In the genomic region with DNA sequence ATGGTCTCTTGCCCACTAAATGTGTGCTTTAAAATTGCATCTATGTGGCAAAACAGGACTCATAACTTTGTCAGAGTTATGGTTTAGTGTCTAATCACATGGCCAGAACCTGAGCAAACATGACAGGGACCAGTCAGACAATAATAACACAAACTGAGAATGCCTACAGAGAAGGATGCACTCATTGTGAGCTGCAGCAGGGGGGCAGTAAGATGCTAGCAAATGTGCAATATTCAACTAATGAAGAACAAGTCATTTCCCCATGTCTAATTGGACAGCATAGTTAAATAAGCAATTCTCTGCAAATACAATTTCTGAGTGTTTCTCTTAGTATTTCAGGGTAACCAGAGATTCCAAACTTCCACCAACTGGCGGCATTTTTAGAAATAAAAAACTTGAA, we compare ENCODE assay signal across 11 cellular contexts. TPM values are rescaled to one million over a fixed set of nuclear protein-coding genes. Genes with fewer than 3 reads are reported as not detected.
DNase-seq lines count a peak whose midpoint lies in the region; ATAC-seq and TF ChIP-seq lines count a peak whose summit lies in the region.
"Had no signal": no experiment of that assay in that cellular context is flagged by ENCODE, and none has a peak within 500 bp of the region (broad histone marks: within the 10 kb centered on the region; RNA-seq: fewer than 3 reads in every experiment).

No MANE protein-coding gene starts in this region.

- ATAC-seq in gastrocnemius medialis (peak; percentile 62 to 69), HG03108 (IDR thresholded peaks at IDR 0.05; ENCODE audit: unreplicated experiment) (no peak), GM19455 (IDR thresholded peaks at IDR 0.05; ENCODE audit: unreplicated experiment) (no peak)
- no peak for ATAC-seq in CD8-positive, alpha-beta T cell

- TF ChIP-seq POLR2A in gastrocnemius medialis (IDR thresholded peaks at IDR 0.05), result no peak

- H3K27ac Mint-ChIP-seq in CD8-positive, alpha-beta T cell, result no peak overlapping the region

- intact Hi-C loops in gastrocnemius medialis (cut with DNase I; ENCODE audit: low total_unique reads), result loop anchor here (10.0 kb wide), 1 partner anchor 561 kb away; no protein-coding TSS in a partner anchor
- intact Hi-C loops in CD8-positive, alpha-beta T cell (cut with DNase I, micrococcal nuclease), result no loop called here

- POLR2A ChIA-PET in CD8-positive, alpha-beta T cell (lab: Charles Lee), result no interaction called here

- no peak overlapping the region for H3K27ac ChIP-seq in gastrocnemius medialis
- H3K27ac ChIP-seq in CD8-positive, alpha-beta T cell (ENCODE audit: low read depth, low read length), result no peak overlapping the region

- CTCF ChIA-PET in CD8-positive, alpha-beta T cell (lab: Charles Lee), result no interaction called here

- H3K36me3 ChIP-seq in MG63 (no peaks in the 10 kb centered on the region), gastrocnemius medialis (no peaks in the 10 kb centered on the region)
- no peaks in the 10 kb centered on the region for H3K36me3 ChIP-seq in CD8-positive, alpha-beta T cell (ENCODE audit: insufficient read depth, low read length)

- H3K36me3 Mint-ChIP-seq in CD8-positive, alpha-beta T cell, result no peaks in the 10 kb centered on the region
- H3K36me3 Mint-ChIP-seq: CD4-positive, CD25-positive, alpha-beta regulatory T cell had no signal

- no peaks in the 10 kb centered on the region for H3K27me3 ChIP-seq in MG63
- H3K27me3 ChIP-seq in gastrocnemius medialis, result no peaks in the 10 kb centered on the region
- H3K27me3 ChIP-seq in CD8-positive, alpha-beta T cell (ENCODE audit: insufficient read depth, low read length), result no peaks in the 10 kb centered on the region

- H3K4me1 ChIP-seq in gastrocnemius medialis, result peaks cover 0 to 3% of the 10 kb centered on the region in 2 donors
- H3K4me1 ChIP-seq in CD8-positive, alpha-beta T cell (ENCODE audit: insufficient read depth, low read length), result no peaks in the 10 kb centered on the region

- H3K4me3 ChIP-seq in MG63, result no peak overlapping the region
- H3K4me3 ChIP-seq in epithelial cell of esophagus (ENCODE audit: low read length), result no peak overlapping the region
- H3K4me3 ChIP-seq in gastrocnemius medialis, result no peak overlapping the region
- H3K4me3 ChIP-seq in CD8-positive, alpha-beta T cell (ENCODE audit: low read depth, low read length), result no peak overlapping the region

- no peaks in the 10 kb centered on the region for H3K27me3 Mint-ChIP-seq in CD8-positive, alpha-beta T cell (ENCODE audit: low read depth)

- TF ChIP-seq CTCF in epithelial cell of esophagus (IDR thresholded peaks at IDR 0.05; ENCODE audit: insufficient read depth, low read depth, low read length, missing control alignments), result peak; percentile 83
- peak; percentile 22 to 41 (median 26) for TF ChIP-seq CTCF in gastrocnemius medialis (IDR thresholded peaks at IDR 0.05 in 4 of 5, conservative IDR thresholded peaks at IDR 0.05 in 1 of 5)
- TF ChIP-seq CTCF in CD8-positive, alpha-beta T cell (IDR thresholded peaks at IDR 0.05), result no peak

- H3K4me3 Mint-ChIP-seq in CD8-positive, alpha-beta T cell, result no peak overlapping the region
- H3K4me3 Mint-ChIP-seq: CD4-positive, CD25-positive, alpha-beta regulatory T cell had no signal

- no peaks in the 10 kb centered on the region for H3K9me3 Mint-ChIP-seq in CD8-positive, alpha-beta T cell
- H3K9me3 Mint-ChIP-seq: CD4-positive, CD25-positive, alpha-beta regulatory T cell had no signal

- H3K4me1 Mint-ChIP-seq in CD8-positive, alpha-beta T cell (ENCODE audit: low read depth), result no peaks in the 10 kb centered on the region
- H3K4me1 Mint-ChIP-seq: CD4-positive, CD25-positive, alpha-beta regulatory T cell had no signal

- peak; percentile 13 for DNase-seq in NOMO-1 treated with DMSO at 0.1 percent for 48 hours (lab: John Stamatoyannopoulos, UW; ENCODE audit: unreplicated experiment)
- no peak for DNase-seq in NOMO-1 treated with dmso at 0.1 percent for 144 hours (lab: John Stamatoyannopoulos, UW; ENCODE audit: unreplicated experiment)
- DNase-seq in MG63, result peak; percentile 13
- DNase-seq in epithelial cell of esophagus (ENCODE audit: low read depth), result peak; percentile 70
- DNase-seq in gastrocnemius medialis, result no peak
- DNase-seq in CD8-positive, alpha-beta T cell, result no peak
- DNase-seq: CD4-positive, CD25-positive, alpha-beta regulatory T cell; NCI-H187 had no signal

- no peaks in the 10 kb centered on the region for H3K9me3 ChIP-seq in MG63
- H3K9me3 ChIP-seq in gastrocnemius medialis, result no peaks in the 10 kb centered on the region
- H3K9me3 ChIP-seq in CD8-positive, alpha-beta T cell (ENCODE audit: low read length), result no peaks in the 10 kb centered on the region

- in situ Hi-C loops in gastrocnemius medialis (cut with MboI; ENCODE audit: low sequenced_read_pairs in 4 of 4), result loop anchor here (5.0 to 25.0 kb wide), 4 partner anchors 858 to 1208 kb away; partner anchors contain the start of gene HAO2 (in 1 of the 4)

RNA-seq across cellular contexts. Expression of gene SPAG17, which starts 30.8 kb away (rescaled TPM):
- total RNA-seq in MG63 (2014; rRNA removed; shearing (Covaris generic); ENCODE audit: low replicate concordance), result 0.25 TPM in 1 of 2 replicates, not detected in the other
- not detected for total RNA-seq in gastrocnemius medialis
- total RNA-seq in CD8-positive, alpha-beta T cell, result not detected
- total RNA-seq: activated CD8-positive, alpha-beta memory T cell treated with anti-CD3 and anti-CD28 coated beads for 36 hours; CD4-positive, CD25-positive, alpha-beta regulatory T cell had no signal

Comparison
In these comparisons a context has a peak if more than half of its experiments do, and no peak if none do; other contexts are left out.
1. DNase-seq: peak in NOMO-1 treated with DMSO at 0.1 percent for 48 hours (single experiment), MG63 (single experiment) and epithelial cell of esophagus (single experiment); none in NOMO-1 treated with dmso at 0.1 percent for 144 hours (single experiment), gastrocnemius medialis (0 of 2) and CD8-positive, alpha-beta T cell (0 of 7).
2. ATAC-seq: peak in gastrocnemius medialis (2 of 2); none in HG03108 (single experiment), CD8-positive, alpha-beta T cell (single experiment) and GM19455 (single experiment).